Comparison of ENCODE assay signal across 8 cellular contexts in the genomic region with DNA sequence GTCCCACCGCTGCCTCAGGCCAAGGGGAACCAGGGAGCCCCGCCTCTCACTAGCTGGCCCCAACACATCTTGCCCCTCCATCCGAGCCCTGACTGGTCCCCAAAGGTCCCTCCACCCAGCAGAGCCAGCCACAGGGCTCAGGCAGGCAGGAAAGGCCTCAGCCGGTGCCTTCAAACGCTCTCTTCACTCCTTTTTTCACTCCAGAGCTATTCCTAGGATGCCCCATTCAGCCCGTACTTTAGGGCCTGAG. TPM values are rescaled to one million over a fixed set of nuclear protein-coding genes. Genes with fewer than 3 reads are reported as not detected.
DNase-seq lines count a peak whose midpoint lies in the region; ATAC-seq and TF ChIP-seq lines count a peak whose summit lies in the region.

No MANE protein-coding gene starts in this region.

- H3K4me1 Mint-ChIP-seq in activated naive CD8-positive, alpha-beta T cell treated with anti-CD3 and anti-CD28 coated beads, Interleukin-2, amount 50 U/mL, for 24 hours = peaks cover 31% of the 10 kb centered on the region

- H3K27ac Mint-ChIP-seq in activated naive CD8-positive, alpha-beta T cell treated with anti-CD3 and anti-CD28 coated beads, Interleukin-2, amount 50 U/mL, for 24 hours = peak overlapping the region; percentile 93

- peak overlapping the region; percentile 99 for H3K4me2 ChIP-seq in SK-N-SH

- peak overlapping the region; percentile 71 to 94 for H3K4me3 ChIP-seq in SK-N-SH (ENCODE audit: low read depth in 2 of 2, low read length in 1 of 2)
- peak overlapping the region; percentile 48 for H3K4me3 ChIP-seq in kidney epithelial cell (ENCODE audit: low read depth, low read length)
- H3K4me3 ChIP-seq in testis = peak overlapping the region; percentile 52 to 67

- WGBS in SK-N-SH (ENCODE audit: low lambda C conversion rate) = 3% methylated on average over 4 of the region's 6 CpGs
- 0% methylated on average over 2 to 5 of the region's 6 CpGs for WGBS in testis, 2 donors

- DNase-seq in SK-N-SH = no peak
- DNase-seq in activated naive CD8-positive, alpha-beta T cell treated with anti-CD3 and anti-CD28 coated beads, Interleukin-2, amount 50 U/mL, for 24 hours = no peak
- no peak for DNase-seq in kidney epithelial cell (ENCODE audit: low read depth)
- DNase-seq in testis = no peak
- no peak for DNase-seq in amniotic stem cell (lab: John Stamatoyannopoulos, UW)
- no peak for DNase-seq in GM10266 (ENCODE audit: extremely low spot score)

- TF ChIP-seq RAD21 in SK-N-SH (IDR thresholded peaks at IDR 0.05; ENCODE audit: low read length) = no peak

- H3K79me2 ChIP-seq in SK-N-SH (ENCODE audit: insufficient read depth) = peaks cover 13% of the 10 kb centered on the region

- H3K9me3 ChIP-seq in SK-N-SH = no peaks in the 10 kb centered on the region
- no peaks in the 10 kb centered on the region for H3K9me3 ChIP-seq in testis

- H3K36me3 ChIP-seq in SK-N-SH (replicated peaks in 1 of 2; ENCODE audit: control insufficient read depth in 1 of 2, insufficient read depth in 2 of 2, low read length in 1 of 2) (peaks cover 5 to 31% of the 10 kb centered on the region in 2 experiments), kidney epithelial cell (ENCODE audit: control insufficient read depth, insufficient read depth, low read length) (no peaks in the 10 kb centered on the region), testis (ENCODE audit: low read depth, missing control alignments) (no peaks in the 10 kb centered on the region)

- ATAC-seq in SK-N-SH treated with all-trans-retinoic acid at 6 μM for 48 hours (no peak), HG03460 (IDR thresholded peaks at IDR 0.05; ENCODE audit: unreplicated experiment) (no peak)
- ATAC-seq in activated naive CD8-positive, alpha-beta T cell treated with anti-CD3 and anti-CD28 coated beads, Interleukin-2, amount 50 U/mL, for 24 hours = no peak

- peaks cover 5% of the 10 kb centered on the region; the same call in 1 of the 2 replicates for H3K27me3 ChIP-seq in SK-N-SH (ENCODE audit: insufficient read depth)
- H3K27me3 ChIP-seq in kidney epithelial cell (ENCODE audit: control insufficient read depth, insufficient read depth, low read length) = no peaks in the 10 kb centered on the region
- no peaks in the 10 kb centered on the region for H3K27me3 ChIP-seq in testis

- H3K27ac ChIP-seq in SK-N-SH (ENCODE audit: low read depth in 2 of 2, low read length in 1 of 2) (peak overlapping the region; percentile 97), testis (peak overlapping the region; percentile 74 to 88)

- intact Hi-C loops in testis (cut with DNase I; ENCODE audit: low total_unique reads) = no loop called here

- peak overlapping the region; percentile 57 for H2AFZ ChIP-seq in SK-N-SH (ENCODE audit: low read depth)

- POLR2A ChIA-PET in SK-N-SH (lab: Yijun Ruan, JAX) = interaction anchor here (0.6 to 1.7 kb wide), 8 partner anchors 13 to 52 kb away, joined by 3 to 9 read pairs (median 4); a partner anchor contains a TSS

- H3K4me3 Mint-ChIP-seq in activated naive CD8-positive, alpha-beta T cell treated with anti-CD3 and anti-CD28 coated beads, Interleukin-2, amount 50 U/mL, for 24 hours = peak overlapping the region; percentile 84

- H3K9ac ChIP-seq in SK-N-SH = peak overlapping the region; percentile 99

- TF ChIP-seq CTCF in SK-N-SH (IDR thresholded peaks at IDR 0.05) (no peak), kidney epithelial cell (IDR thresholded peaks at IDR 0.05; ENCODE audit: insufficient read depth, low read length, poor library complexity, severe bottlenecking) (no peak), testis (IDR thresholded peaks at IDR 0.05) (no peak), GM10266 (IDR thresholded peaks at IDR 0.05; ENCODE audit: control insufficient read depth, insufficient read depth, low read depth, missing control alignments) (no peak)

- H3F3A ChIP-seq in SK-N-SH (replicated peaks; ENCODE audit: insufficient read depth) = peaks cover 19% of the 10 kb centered on the region

- H3K9me3 Mint-ChIP-seq in activated naive CD8-positive, alpha-beta T cell treated with anti-CD3 and anti-CD28 coated beads, Interleukin-2, amount 50 U/mL, for 24 hours = no peaks in the 10 kb centered on the region

- CTCF ChIA-PET in SK-N-SH (lab: Yijun Ruan, JAX) = interaction anchor here (1.1 to 16.7 kb wide), 7 partner anchors 10 to 164 kb away, joined by 3 to 271 read pairs (median 6); a partner anchor contains a TSS

- TF ChIP-seq EP300 in SK-N-SH (IDR thresholded peaks at IDR 0.05; ENCODE audit: borderline replicate concordance in 1 of 2, low read depth in 1 of 2, low read length in 1 of 2) = no peak

- H3K9me2 ChIP-seq in SK-N-SH = no peaks in the 10 kb centered on the region

- TF ChIP-seq POLR2A in testis (IDR thresholded peaks at IDR 0.05) = no peak

- peaks cover 15% of the 10 kb centered on the region for H4K20me1 ChIP-seq in SK-N-SH (ENCODE audit: insufficient read depth)

- peaks cover 14% of the 10 kb centered on the region for H3K36me3 Mint-ChIP-seq in activated naive CD8-positive, alpha-beta T cell treated with anti-CD3 and anti-CD28 coated beads, Interleukin-2, amount 50 U/mL, for 24 hours (ENCODE audit: low read depth)

- H3K27me3 Mint-ChIP-seq in activated naive CD8-positive, alpha-beta T cell treated with anti-CD3 and anti-CD28 coated beads, Interleukin-2, amount 50 U/mL, for 24 hours = no peaks in the 10 kb centered on the region

- peaks cover 0 to 54% of the 10 kb centered on the region in 2 experiments; a peak in 1 of 4 replicates for H3K4me1 ChIP-seq in SK-N-SH (ENCODE audit: control insufficient read depth in 1 of 2, insufficient read depth in 2 of 2, low read depth in 1 of 2, low read length in 1 of 2)
- peaks cover 13% of the 10 kb centered on the region for H3K4me1 ChIP-seq in testis

TF ChIP-seq in SK-N-SH, 30 proteins besides CTCF, POLR2A, EP300 and RAD21 (continues in another document):
- TF ChIP-seq MXI1 (IDR thresholded peaks at IDR 0.05; ENCODE audit: low read depth, low read length) (no peak), NRF1 (IDR thresholded peaks at IDR 0.05; ENCODE audit: low read depth, low read length) (no peak), MEF2A (IDR thresholded peaks at IDR 0.05; ENCODE audit: borderline replicate concordance, low read depth) (no peak), GABPA (IDR thresholded peaks at IDR 0.05; ENCODE audit: low read depth) (no peak)
- TF ChIP-seq, protein P1, sequence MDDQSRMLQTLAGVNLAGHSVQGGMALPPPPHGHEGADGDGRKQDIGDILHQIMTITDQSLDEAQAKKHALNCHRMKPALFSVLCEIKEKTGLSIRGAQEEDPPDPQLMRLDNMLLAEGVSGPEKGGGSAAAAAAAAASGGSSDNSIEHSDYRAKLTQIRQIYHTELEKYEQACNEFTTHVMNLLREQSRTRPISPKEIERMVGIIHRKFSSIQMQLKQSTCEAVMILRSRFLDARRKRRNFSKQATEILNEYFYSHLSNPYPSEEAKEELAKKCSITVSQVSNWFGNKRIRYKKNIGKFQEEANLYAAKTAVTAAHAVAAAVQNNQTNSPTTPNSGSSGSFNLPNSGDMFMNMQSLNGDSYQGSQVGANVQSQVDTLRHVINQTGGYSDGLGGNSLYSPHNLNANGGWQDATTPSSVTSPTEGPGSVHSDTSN (IDR thresholded peaks at IDR 0.05) = no peak

TF ChIP-seq in SK-N-SH treated with all-trans-retinoic acid at 6 μM for 48 hours, 23 proteins besides CTCF, POLR2A, EP300 and RAD21:
- no peak for TF ChIP-seq TCF4 (CRISPR knock-in tag; IDR thresholded peaks at IDR 0.05; ENCODE audit: borderline replicate concordance)
- TF ChIP-seq ZFP30 (CRISPR knock-in tag; IDR thresholded peaks at IDR 0.05) = no peak

RNA-seq across cellular contexts. Expression of a gene that starts 1.5 kb away (rescaled TPM):
- 1.6 and 2.2 TPM in 2 replicates for polyA plus RNA-seq in SK-N-SH (2012; rRNA removed)
- 0.45 and 0.94 TPM in 2 replicates for polyA plus RNA-seq in SK-N-SH (2012; cell fraction: cytosol; rRNA removed)
- polyA plus RNA-seq in SK-N-SH (2012; cell fraction: nucleus; rRNA removed) = 15.6 and 25.4 TPM in 2 replicates
- total RNA-seq in kidney epithelial cell = 12.7 and 14.0 TPM in 2 replicates
- 10 to 100 TPM; 34.6 to 41.3 TPM for total RNA-seq in testis
- polyA plus RNA-seq in testis (ENCODE audit: insufficient read depth, low read depth, low replicate concordance) = 25.6 TPM

RNA-seq across cellular contexts. Expression of a gene that starts 7.2 kb away (rescaled TPM):
- polyA plus RNA-seq in SK-N-SH (2012; rRNA removed) = 192 and 229 TPM in 2 replicates
- 193 and 253 TPM in 2 replicates for polyA plus RNA-seq in SK-N-SH (2012; cell fraction: cytosol; rRNA removed)
- polyA plus RNA-seq in SK-N-SH (2012; cell fraction: nucleus; rRNA removed) = 502 and 579 TPM in 2 replicates
- 139 and 141 TPM in 2 replicates for total RNA-seq in kidney epithelial cell
- total RNA-seq in testis = 10 to 100 TPM; 46.7 to 52.8 TPM
- polyA plus RNA-seq in testis (ENCODE audit: insufficient read depth, low read depth, low replicate concordance) = 33.9 TPM

RNA-seq across cellular contexts. Expression of a gene that starts 16.8 kb away (rescaled TPM):
- polyA plus RNA-seq in SK-N-SH (2012; rRNA removed) (0.90 and 1.0 TPM in 2 replicates), testis (ENCODE audit: insufficient read depth, low read depth, low replicate concordance) (4.8 TPM)
- 0.45 and 0.56 TPM in 2 replicates for polyA plus RNA-seq in SK-N-SH (2012; cell fraction: cytosol; rRNA removed)
- polyA plus RNA-seq in SK-N-SH (2012; cell fraction: nucleus; rRNA removed) = 3.0 and 3.2 TPM in 2 replicates
- total RNA-seq in kidney epithelial cell (22.9 and 38.7 TPM in 2 replicates), testis (1 to 10 TPM; 2.8 to 3.4 TPM)

RNA-seq across cellular contexts. Expression of a gene that starts 23.1 kb away (rescaled TPM):
- not detected in 2 replicates for polyA plus RNA-seq in SK-N-SH (2012; rRNA removed)
- not detected in 2 replicates for polyA plus RNA-seq in SK-N-SH (2012; cell fraction: cytosol; rRNA removed)
- 0.05 TPM in 1 of 2 replicates, not detected in the other for polyA plus RNA-seq in SK-N-SH (2012; cell fraction: nucleus; rRNA removed)
- 0.08 and 0.21 TPM in 2 replicates for total RNA-seq in kidney epithelial cell
- 1 to 10 TPM in 1 of 2 donors, under 1 TPM in 1; 0.74 to 1.1 TPM for total RNA-seq in testis
- 1.3 TPM for polyA plus RNA-seq in testis (ENCODE audit: insufficient read depth, low read depth, low replicate concordance)

RNA-seq across cellular contexts. Expression of a gene that starts 41.6 kb away (rescaled TPM):
- polyA plus RNA-seq in SK-N-SH (2012; rRNA removed) (1.9 and 2.0 TPM in 2 replicates), testis (ENCODE audit: insufficient read depth, low read depth, low replicate concordance) (2.5 TPM)
- 1.3 and 2.9 TPM in 2 replicates for polyA plus RNA-seq in SK-N-SH (2012; cell fraction: cytosol; rRNA removed)
- polyA plus RNA-seq in SK-N-SH (2012; cell fraction: nucleus; rRNA removed) = 4.1 and 4.4 TPM in 2 replicates
- total RNA-seq in kidney epithelial cell (122 and 138 TPM in 2 replicates), testis (1 to 10 TPM; 1.7 to 4.5 TPM)
